ENCODE assay signal across 22 cellular contexts in genomic region chr17:70875729-70876344, GRCh38.
"Had no signal": no experiment of that assay in that cellular context is flagged by ENCODE, and none has a peak within 500 bp of the region (broad histone marks: within the 10 kb centered on the region; RNA-seq: fewer than 3 reads in every experiment).

No MANE protein-coding gene starts in this region.

- ATAC-seq: activated T-cell treated with anti-CD3 and anti-CD28 coated beads, Interleukin-2, amount 50 U/mL, for 72 hours; natural killer cell; psoas muscle had no signal

- H3K9me3 ChIP-seq: neutrophil, ovary, psoas muscle, thyroid gland had no signal

- FAIRE-seq: kidney had no signal

- H3K4me1 ChIP-seq: psoas muscle had no signal

- H3K27me3 ChIP-seq: neutrophil, ovary, thyroid gland had no signal

- H3K4me3 ChIP-seq: lung, ovary, psoas muscle, thyroid gland had no signal

- H3K4me1 Mint-ChIP-seq: natural killer cell had no signal

- H3K27ac ChIP-seq: neutrophil, ovary, psoas muscle, thyroid gland had no signal

- H3K27ac Mint-ChIP-seq: activated CD4-positive, alpha-beta memory T cell treated with anti-CD3 and anti-CD28 coated beads for 36 hours; activated naive CD4-positive, alpha-beta T cell treated with anti-CD3 and anti-CD28 coated beads for 36 hours; activated T-cell treated with anti-CD3 and anti-CD28 coated beads, Interleukin-2, amount 50 U/mL, for 72 hours; dendritic cell treated with granulocyte-macrophage colony-stimulating factor and Interleukin-4, amounts not matched to agents 40 ng/mL and 50 ng/mL, for 4 days; natural killer cell; stimulated activated naive CD8-positive, alpha-beta T cell treated with anti-CD3 and anti-CD28 coated beads, Interleukin-15, Interleukin-2, amounts not matched to agents 100 ng/mL and 50 ng/mL, for 24 hours had no signal

- DNase-seq: activated CD4-positive, alpha-beta memory T cell treated with anti-CD3 and anti-CD28 coated beads for 36 hours; activated CD4-positive, alpha-beta T cell treated with anti-CD3 and anti-CD28 coated beads for 4 hours; activated CD4-positive, CD25-positive, alpha-beta regulatory T cell; activated effector memory CD4-positive, alpha-beta T cell treated with Interleukin-2 at 50 U/mL for 16 hours; activated naive CD4-positive, alpha-beta T cell treated with anti-CD3 and anti-CD28 coated beads for 36 hours; activated T-cell treated with anti-CD3 and anti-CD28 coated beads, Interleukin-2, amount 50 U/mL, for 72 hours; effector CD4-positive, alpha-beta T cell; kidney; midbrain; natural killer cell; ovary; psoas muscle; right cardiac atrium; stimulated activated CD4-positive, alpha-beta T cell treated with anti-CD3 and anti-CD28 coated beads, Interleukin-12 subunit alpha, Interleukin-12 subunit beta, amount 100 ng/mL, for 4 hours; stimulated activated CD4-positive, alpha-beta T cell treated with anti-CD3 and anti-CD28 coated beads, Interleukin-4, amount 100 ng/mL, for 4 hours; substantia nigra; T1000; thyroid gland had no signal

- H3K27me3 Mint-ChIP-seq: activated CD4-positive, alpha-beta memory T cell treated with anti-CD3 and anti-CD28 coated beads for 36 hours; dendritic cell treated with granulocyte-macrophage colony-stimulating factor and Interleukin-4, amounts not matched to agents 40 ng/mL and 50 ng/mL, for 4 days; stimulated activated naive CD8-positive, alpha-beta T cell treated with anti-CD3 and anti-CD28 coated beads, Interleukin-15, Interleukin-2, amounts not matched to agents 100 ng/mL and 50 ng/mL, for 24 hours had no signal

- H3K36me3 ChIP-seq: neutrophil, ovary, thyroid gland had no signal

- H3K4me3 Mint-ChIP-seq: activated CD4-positive, alpha-beta memory T cell treated with anti-CD3 and anti-CD28 coated beads for 36 hours; activated naive CD4-positive, alpha-beta T cell treated with anti-CD3 and anti-CD28 coated beads for 36 hours; activated T-cell treated with anti-CD3 and anti-CD28 coated beads, Interleukin-2, amount 50 U/mL, for 72 hours; dendritic cell treated with granulocyte-macrophage colony-stimulating factor and Interleukin-4, amounts not matched to agents 40 ng/mL and 50 ng/mL, for 4 days; natural killer cell; stimulated activated naive CD8-positive, alpha-beta T cell treated with anti-CD3 and anti-CD28 coated beads, Interleukin-15, Interleukin-2, amounts not matched to agents 100 ng/mL and 50 ng/mL, for 24 hours had no signal

- H3K36me3 Mint-ChIP-seq: activated CD4-positive, alpha-beta memory T cell treated with anti-CD3 and anti-CD28 coated beads for 36 hours; natural killer cell had no signal
